ENCODE assay signal across 25 cellular contexts in the genomic region with DNA sequence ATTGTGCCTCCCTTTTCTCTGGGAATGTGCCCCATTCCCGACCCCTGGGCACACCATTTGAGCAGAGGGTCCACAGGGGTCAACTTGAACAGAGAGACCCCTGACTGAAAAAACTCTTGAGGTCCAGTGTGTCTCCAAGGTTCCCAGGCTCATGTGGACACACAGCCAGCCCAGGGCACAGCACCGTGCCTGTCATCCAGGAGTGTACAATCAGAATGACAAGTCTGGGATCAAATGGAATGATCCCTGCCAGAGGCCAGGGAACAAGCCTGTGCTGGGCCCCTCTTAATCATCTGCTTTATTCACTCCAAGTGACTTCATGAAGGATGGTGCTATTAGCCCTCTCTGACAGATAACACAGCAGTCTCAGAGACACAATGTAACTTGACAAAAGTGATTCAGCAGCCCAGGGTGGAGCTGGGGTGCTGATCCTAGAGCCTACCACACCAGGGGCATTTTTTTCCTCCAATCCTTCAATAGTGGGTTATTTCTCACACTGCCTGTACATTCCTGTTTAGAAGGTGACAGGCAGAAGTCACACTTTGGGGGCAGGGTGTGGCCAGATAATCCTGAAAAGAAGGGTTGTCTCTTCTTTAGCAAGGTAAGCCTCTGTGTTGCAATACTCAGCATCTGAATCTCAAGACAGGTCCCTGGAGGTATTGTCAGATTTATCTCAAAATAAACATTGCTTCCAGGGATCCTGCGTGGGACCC.
DNase-seq lines count a peak whose midpoint lies in the region; ATAC-seq, FAIRE-seq and TF ChIP-seq lines count a peak whose summit lies in the region.
"Had no signal": no experiment of that assay in that cellular context is flagged by ENCODE, and none has a peak within 500 bp of the region (broad histone marks: within the 10 kb centered on the region; RNA-seq: fewer than 3 reads in every experiment).

No MANE protein-coding gene starts in this region.

- H3K79me1 ChIP-seq in neuronal stem cell (ENCODE audit: low read depth, low read length) = no peaks in the 10 kb centered on the region

- H2AFZ ChIP-seq in MM.1S (ENCODE audit: low read length) (0 out of 2 replicates have a peak overlapping the region, but pooled peaks have one; percentile 5), neuronal stem cell (ENCODE audit: low read length) (no peak overlapping the region)

- H3F3A ChIP-seq in DOHH2 (ENCODE audit: control insufficient read depth, insufficient read depth) (peaks cover 13% of the 10 kb centered on the region), MM.1S (ENCODE audit: insufficient read depth, low read length) (peaks cover 20% of the 10 kb centered on the region)

- H3K4me3 Mint-ChIP-seq in activated CD4-positive, alpha-beta T cell treated with anti-CD3 and anti-CD28 coated beads, Interleukin-2, amount 10 ng/mL, durations not matched to agents 24 days and 14 days = no peak overlapping the region
- H3K4me3 Mint-ChIP-seq: CD14-positive monocyte had no signal

- intact Hi-C loops in activated CD4-positive, alpha-beta T cell treated with anti-CD3 and anti-CD28 coated beads, Interleukin-2, amount 10 ng/mL, durations not matched to agents 24 days and 14 days (cut with micrococcal nuclease) = no loop called here

- no peaks in the 10 kb centered on the region for H3K27me3 ChIP-seq in DOHH2 (ENCODE audit: control insufficient read depth, low read length)
- no peaks in the 10 kb centered on the region for H3K27me3 ChIP-seq in MM.1S (replicated peaks; ENCODE audit: insufficient read depth, low read length)
- no peaks in the 10 kb centered on the region for H3K27me3 ChIP-seq in neuronal stem cell (ENCODE audit: control insufficient read depth in 3 of 3, insufficient read depth in 3 of 3, low read depth in 1 of 3, low read length in 3 of 3)
- H3K27me3 ChIP-seq: BE2C, Peyer's patch had no signal

- WGBS in neuronal stem cell (ENCODE audit: extremely low coverage in 2 of 2, insufficient read length in 2 of 2, insufficient replicate concordance in 1 of 2), 2 donors = no CpG with 5 or more reads among the region's 3 CpGs

- H3K4ac ChIP-seq in neuronal stem cell (ENCODE audit: low read length) = no peak overlapping the region

- H3K14ac ChIP-seq in neuronal stem cell (ENCODE audit: low read length) = no peak overlapping the region

- no peak overlapping the region for H3K18ac ChIP-seq in neuronal stem cell (ENCODE audit: low read length)

- no peaks in the 10 kb centered on the region for H4K20me1 ChIP-seq in DOHH2 (ENCODE audit: control insufficient read depth, insufficient read depth, low read depth, low read length)
- H4K20me1 ChIP-seq in MM.1S (ENCODE audit: insufficient read depth, low read length) = no peaks in the 10 kb centered on the region

- H3K4me3 ChIP-seq in DOHH2 (ENCODE audit: low read length) = peak overlapping the region; percentile 32
- no peak overlapping the region for H3K4me3 ChIP-seq in MM.1S (ENCODE audit: low read length)
- no peak overlapping the region for H3K4me3 ChIP-seq in neuronal stem cell (ENCODE audit: low read length in 2 of 2)
- H3K4me3 ChIP-seq: Peyer's patch had no signal

- H3K79me2 ChIP-seq in DOHH2 (ENCODE audit: control insufficient read depth, low read length) = no peaks in the 10 kb centered on the region
- no peaks in the 10 kb centered on the region for H3K79me2 ChIP-seq in MM.1S (ENCODE audit: low read length)

- peak; percentile 67 for ATAC-seq in esophagus mucosa
- no peak for ATAC-seq in GM19324 (IDR thresholded peaks at IDR 0.05; ENCODE audit: low FRiP score, unreplicated experiment)
- ATAC-seq: HCT116 had no signal

- H3K9ac ChIP-seq in MM.1S (ENCODE audit: low read length) = peak overlapping the region; percentile 31; the same call in 1 of the 2 replicates
- H3K9ac ChIP-seq in neuronal stem cell (ENCODE audit: low read depth, low read length, poor library complexity) = no peak overlapping the region

- no peak overlapping the region for H4K91ac ChIP-seq in neuronal stem cell (ENCODE audit: low read depth, low read length, poor library complexity)

- no peaks in the 10 kb centered on the region for H3K27me3 Mint-ChIP-seq in activated CD4-positive, alpha-beta T cell treated with anti-CD3 and anti-CD28 coated beads, Interleukin-2, amount 10 ng/mL, durations not matched to agents 24 days and 14 days

- H3K9me2 ChIP-seq in DOHH2 (replicated peaks; ENCODE audit: control insufficient read depth, low read length) (no peaks in the 10 kb centered on the region), MM.1S (replicated peaks; ENCODE audit: insufficient read depth, low read length) (no peaks in the 10 kb centered on the region)

- H3K4me1 ChIP-seq in DOHH2 (ENCODE audit: control insufficient read depth, low read length) (peaks cover 74% of the 10 kb centered on the region), MM.1S (ENCODE audit: low read length) (peaks cover 64% of the 10 kb centered on the region), neuronal stem cell (ENCODE audit: control insufficient read depth in 2 of 2, insufficient read depth in 1 of 2, low read depth in 1 of 2, low read length in 2 of 2) (peaks cover 4 to 12% of the 10 kb centered on the region in 2 donors)
- H3K4me1 ChIP-seq: BE2C, Peyer's patch had no signal

- H3K4me1 Mint-ChIP-seq in activated CD4-positive, alpha-beta T cell treated with anti-CD3 and anti-CD28 coated beads, Interleukin-2, amount 10 ng/mL, durations not matched to agents 24 days and 14 days = peaks cover 11% of the 10 kb centered on the region

- H3K36me3 Mint-ChIP-seq in activated CD4-positive, alpha-beta T cell treated with anti-CD3 and anti-CD28 coated beads, Interleukin-2, amount 10 ng/mL, durations not matched to agents 24 days and 14 days (ENCODE audit: low read depth) = no peaks in the 10 kb centered on the region
- H3K36me3 Mint-ChIP-seq: CD14-positive monocyte had no signal

- TF ChIP-seq CTCF in DOHH2 (IDR thresholded peaks at IDR 0.05; ENCODE audit: low read depth, low read length, poor library complexity, severe bottlenecking) (no peak), MM.1S (IDR thresholded peaks at IDR 0.05; ENCODE audit: low read length) (no peak)

- H2BK120ac ChIP-seq in neuronal stem cell (ENCODE audit: low read depth, low read length) = no peak overlapping the region

- H2BK15ac ChIP-seq in neuronal stem cell (ENCODE audit: low read length) = no peak overlapping the region

- H3K27ac Mint-ChIP-seq in activated CD4-positive, alpha-beta T cell treated with anti-CD3 and anti-CD28 coated beads, Interleukin-2, amount 10 ng/mL, durations not matched to agents 24 days and 14 days = no peak overlapping the region
- H3K27ac Mint-ChIP-seq: CD14-positive monocyte had no signal

- no peak overlapping the region for H2BK5ac ChIP-seq in neuronal stem cell (ENCODE audit: low read length)

- H3K36me3 ChIP-seq in DOHH2 (ENCODE audit: control insufficient read depth, low read length) (no peaks in the 10 kb centered on the region), MM.1S (replicated peaks; ENCODE audit: insufficient read depth, low read length) (no peaks in the 10 kb centered on the region), neuronal stem cell (replicated peaks in 1 of 2; ENCODE audit: control insufficient read depth in 2 of 2, insufficient read depth in 2 of 2, low read length in 2 of 2) (no peaks in the 10 kb centered on the region)
- H3K36me3 ChIP-seq: BE2C, Peyer's patch had no signal

- no peak for TF ChIP-seq POLR2A in GM12891 (IDR thresholded peaks at IDR 0.05; ENCODE audit: low read depth, low read length)

- H2BK12ac ChIP-seq in neuronal stem cell (ENCODE audit: low read length) = peak overlapping the region; percentile 80

- no peak overlapping the region for H2AK5ac ChIP-seq in neuronal stem cell (ENCODE audit: low read depth, low read length)

- H4K8ac ChIP-seq in neuronal stem cell (ENCODE audit: low read depth, low read length) = no peak overlapping the region

- DNase-seq in MM.1S (no peak), neuronal stem cell (ENCODE audit: low spot score) (no peak), T1000 (lab: John Stamatoyannopoulos, UW) (no peak), GM12891 (ENCODE audit: insufficient read length, low spot score) (no peak)
- no peak for DNase-seq in activated CD4-positive, alpha-beta T cell treated with anti-CD3 and anti-CD28 coated beads, Interleukin-2, amount 10 ng/mL, durations not matched to agents 24 days and 14 days
- DNase-seq: 8988T, ACHN, BE2C, Calu3, DMS79 treated with DMSO at 0.1 percent for 48 hours, GOT3, KG1, NCI-H1048, NCI-H1417, NCI-H1694, NCI-H2029 treated with DMSO at 0.1 percent for 48 hours, NCI-H446 treated with DMSO at 0.1 percent for 48 hours, NCI-H526, Peyer's patch, SHP77 treated with DMSO at 0.1 percent for 48 hours had no signal

- H3K27ac ChIP-seq in DOHH2 (ENCODE audit: low read depth, low read length) (peak overlapping the region; percentile 11; the same call in 1 of the 2 replicates), MM.1S (ENCODE audit: low read length) (peak overlapping the region; percentile 61; the same call in 1 of the 2 replicates), neuronal stem cell (replicated peaks; ENCODE audit: low read length) (no peak overlapping the region)
- H3K27ac ChIP-seq: Peyer's patch had no signal

- H3K9me3 Mint-ChIP-seq in activated CD4-positive, alpha-beta T cell treated with anti-CD3 and anti-CD28 coated beads, Interleukin-2, amount 10 ng/mL, durations not matched to agents 24 days and 14 days = no peaks in the 10 kb centered on the region

- peak overlapping the region; percentile 55 for H3K4me2 ChIP-seq in DOHH2 (ENCODE audit: low read length)
- H3K4me2 ChIP-seq in MM.1S (ENCODE audit: low read depth, low read length) = peak overlapping the region; percentile 44; the same call in 1 of the 2 replicates
- H3K4me2 ChIP-seq in neuronal stem cell (ENCODE audit: insufficient read depth, low read length, poor library complexity, severe bottlenecking) = no peak overlapping the region

- H3K9me3 ChIP-seq in DOHH2 (ENCODE audit: control insufficient read depth, insufficient read depth, low read length) (no peaks in the 10 kb centered on the region), MM.1S (replicated peaks; ENCODE audit: insufficient read depth, low read length) (no peaks in the 10 kb centered on the region), neuronal stem cell (replicated peaks in 1 of 2; ENCODE audit: control insufficient read depth in 2 of 2, insufficient read depth in 1 of 2, low read depth in 1 of 2, low read length in 2 of 2) (no peaks in the 10 kb centered on the region)
- H3K9me3 ChIP-seq: BE2C, Peyer's patch had no signal

- FAIRE-seq in GM12891 (lab: Jason Lieb, UNC) = no peak

- H3K23ac ChIP-seq in neuronal stem cell (ENCODE audit: low read depth, low read length, poor library complexity) = no peak overlapping the region

TF ChIP-seq in GM12891, 5 proteins besides CTCF, POLR2A, EP300 and RAD21:
- TF ChIP-seq SPI1 (IDR thresholded peaks at IDR 0.05; ENCODE audit: low read depth, low read length) (no peak), PAX5 (IDR thresholded peaks at IDR 0.05; ENCODE audit: insufficient read depth, low read length, severe bottlenecking) (no peak), TAF1 (IDR thresholded peaks at IDR 0.05; ENCODE audit: low read depth, low read length) (no peak), POLR2AphosphoS5 (IDR thresholded peaks at IDR 0.05; ENCODE audit: low read depth, low read length) (no peak), POU2F2 (IDR thresholded peaks at IDR 0.05; ENCODE audit: low read depth, low read length) (no peak)
